1 cellular context compared by ENCODE assay signal in genomic region chr7:64793106-64793755, GRCh38.
TF ChIP-seq lines count a peak whose summit lies in the region.

No MANE protein-coding gene starts in this region.

TF ChIP-seq in SK-N-SH treated with all-trans-retinoic acid at 6 μM for 48 hours, 23 proteins besides CTCF, POLR2A, EP300 and RAD21 (continued from another document):
- TF ChIP-seq PATZ1 (CRISPR knock-in tag; IDR thresholded peaks at IDR 0.05; ENCODE audit: borderline replicate concordance) (no peak), CSDC2 (CRISPR knock-in tag; IDR thresholded peaks at IDR 0.05) (no peak), ESRRG (CRISPR knock-in tag; IDR thresholded peaks at IDR 0.05) (no peak), ZFP30 (CRISPR knock-in tag; IDR thresholded peaks at IDR 0.05) (no peak), BACH2 (CRISPR knock-in tag; IDR thresholded peaks at IDR 0.05; ENCODE audit: borderline replicate concordance) (no peak), GLIS3 (CRISPR knock-in tag; IDR thresholded peaks at IDR 0.05) (no peak)
